In the genomic region with DNA sequence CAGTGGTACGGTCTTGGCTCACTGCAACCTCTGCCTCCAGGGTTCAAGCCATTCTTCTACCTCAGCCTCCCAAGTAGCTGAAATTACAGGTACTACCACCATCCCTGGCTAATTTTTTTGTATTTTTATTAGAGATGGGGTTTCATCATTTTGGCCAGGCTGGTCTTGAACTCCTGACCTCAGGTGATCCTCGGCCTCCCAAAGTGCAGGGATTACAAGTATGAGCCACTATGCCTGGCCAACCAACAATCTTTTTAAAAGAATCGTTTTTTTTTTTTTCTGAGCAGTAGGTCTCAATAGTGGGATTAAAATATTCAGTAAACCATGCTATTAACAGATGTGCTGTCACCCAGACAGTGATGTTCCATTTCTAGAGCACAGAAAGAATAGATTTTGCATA, we compare ENCODE assay signal across 8 cellular contexts. TPM values are rescaled to one million over a fixed set of nuclear protein-coding genes. Genes with fewer than 3 reads are reported as not detected.
DNase-seq lines count a peak whose midpoint lies in the region; ATAC-seq and TF ChIP-seq lines count a peak whose summit lies in the region.
"Not testable (repeated sequence)": the region's sequence is repeated elsewhere in the genome, so short reads cannot be mapped to it uniquely, and the experiment has no call there.

No MANE protein-coding gene starts in this region.

- H4K20me1 ChIP-seq in OCI-LY7 (ENCODE audit: insufficient read depth, low read length) = not testable (repeated sequence)

- intact Hi-C loops in OCI-LY7 (cut with micrococcal nuclease; ENCODE audit: unreplicated experiment) = not testable (repeated sequence)

- ATAC-seq in GM18511 (IDR thresholded peaks at IDR 0.05; ENCODE audit: unreplicated experiment) = peak; percentile 16
- ATAC-seq in GM19328 (IDR thresholded peaks at IDR 0.05; ENCODE audit: unreplicated experiment) = peak; percentile 9
- ATAC-seq in GM21515 (IDR thresholded peaks at IDR 0.05; ENCODE audit: unreplicated experiment) = peak; percentile 11
- ATAC-seq in HG02610 (IDR thresholded peaks at IDR 0.05; ENCODE audit: unreplicated experiment) = peak; percentile 7
- peak; percentile 18 for ATAC-seq in HG03025 (IDR thresholded peaks at IDR 0.05; ENCODE audit: low FRiP score, unreplicated experiment)
- ATAC-seq in HG03439 (IDR thresholded peaks at IDR 0.05; ENCODE audit: unreplicated experiment) = peak; percentile 31

- not testable (repeated sequence) for H3K4me1 ChIP-seq in OCI-LY7 (ENCODE audit: insufficient read depth, low read length, poor library complexity, severe bottlenecking); neutrophil (ENCODE audit: control insufficient read depth in 1 of 2, insufficient read depth in 1 of 2, low read depth in 1 of 2, low read length in 1 of 2)

- H3K4me3 ChIP-seq in OCI-LY7 (ENCODE audit: low read depth, low read length, poor library complexity, severe bottlenecking) = not testable (repeated sequence)
- peak overlapping the region; percentile 55 to 61 for H3K4me3 ChIP-seq in neutrophil (ENCODE audit: low read depth in 1 of 2, low read length in 1 of 2)

- POLR2A ChIA-PET in OCI-LY7 (lab: Charles Lee) = not testable (repeated sequence)

- H3K79me2 ChIP-seq in OCI-LY7 (ENCODE audit: insufficient read depth, low read depth, low read length) = not testable (repeated sequence)

- not testable (repeated sequence) for H2AFZ ChIP-seq in OCI-LY7 (ENCODE audit: low read length)

- CTCF ChIA-PET in OCI-LY7 (lab: Charles Lee; ENCODE audit: unreplicated experiment) = not testable (repeated sequence)

- not testable (repeated sequence) for H3K9me3 ChIP-seq in OCI-LY7 (ENCODE audit: low read length); neutrophil

- not testable (repeated sequence) for DNase-seq in OCI-LY7 (ENCODE audit: low spot score)

- H3K27me3 ChIP-seq in neutrophil = peaks cover 18% of the 10 kb centered on the region

- not testable (repeated sequence) for BruUV-seq in OCI-LY7 (replicated peaks; lab: Mats Ljungman, UMichigan)

- H3K27ac ChIP-seq in OCI-LY7 (ENCODE audit: low read depth, low read length, poor library complexity, severe bottlenecking) = peak overlapping the region; percentile 33
- not testable (repeated sequence) for H3K27ac ChIP-seq in neutrophil

- H3K36me3 ChIP-seq in OCI-LY7 (ENCODE audit: insufficient read depth, low read length); neutrophil: not testable (repeated sequence)

- not testable (repeated sequence) for H3K9me2 ChIP-seq in OCI-LY7 (ENCODE audit: insufficient read depth, low read length)

- H3K4me2 ChIP-seq in OCI-LY7 (ENCODE audit: low read length) = not testable (repeated sequence)

- TF ChIP-seq CTCF in OCI-LY7 (conservative IDR thresholded peaks at IDR 0.05; ENCODE audit: low read length); neutrophil (IDR thresholded peaks at IDR 0.05): not testable (repeated sequence)

RNA-seq across cellular contexts. Expression of a gene that starts 45.1 kb away (rescaled TPM):
- total RNA-seq in OCI-LY7 (2014; rRNA removed; shearing (Covaris generic)) = 10.5 and 21.3 TPM in 2 replicates
- total RNA-seq in OCI-LY7 (2022) = 25.8 and 28.6 TPM in 2 replicates
